Comparison of ENCODE assay signal across 23 cellular contexts in genomic region chr17:66934040-66934439, GRCh38. TPM values are rescaled to one million over a fixed set of nuclear protein-coding genes. Genes with fewer than 3 reads are reported as not detected.
DNase-seq lines count a peak whose midpoint lies in the region; ATAC-seq, FAIRE-seq and TF ChIP-seq lines count a peak whose summit lies in the region.
"Had no signal": no experiment of that assay in that cellular context is flagged by ENCODE, and none has a peak within 500 bp of the region (broad histone marks: within the 10 kb centered on the region; RNA-seq: fewer than 3 reads in every experiment).

No MANE protein-coding gene starts in this region.

- H3K9me3 Mint-ChIP-seq in chondrocyte (ENCODE audit: low read depth): peaks cover 30% of the 10 kb centered on the region

- peaks cover 2% of the 10 kb centered on the region for H3K27me3 Mint-ChIP-seq in chondrocyte (ENCODE audit: low read depth)

- H3K4me1 ChIP-seq in sigmoid colon (no peaks in the 10 kb centered on the region), BE2C (peaks cover 21% of the 10 kb centered on the region), lower lobe of right lung (no peaks in the 10 kb centered on the region)
- H3K4me1 ChIP-seq: A549 had no signal

- peak; percentile 15 for DNase-seq in chondrocyte (ENCODE audit: low spot score)
- peak; percentile 10 for DNase-seq in sigmoid colon
- DNase-seq in BE2C: no peak
- DNase-seq in lower lobe of right lung: no peak
- no peak for DNase-seq in D721Med (ENCODE audit: insufficient read length, low spot score)
- DNase-seq: 8988T; ACHN; AML-193; C1 segment of cervical spinal cord; Calu3; CD4-positive, alpha-beta memory T cell; COR-L47; DMS153; DND-41; GM23248; H7; HCEC 1CT had no signal

- H3K36me3 Mint-ChIP-seq in chondrocyte (ENCODE audit: low read depth): peaks cover 8% of the 10 kb centered on the region
- H3K36me3 Mint-ChIP-seq: CD4-positive, alpha-beta memory T cell had no signal

- no peak for ATAC-seq in lower lobe of right lung
- ATAC-seq: A549 had no signal

- no peaks in the 10 kb centered on the region for H3K27me3 ChIP-seq in sigmoid colon
- H3K27me3 ChIP-seq in BE2C: no peaks in the 10 kb centered on the region
- no peaks in the 10 kb centered on the region for H3K27me3 ChIP-seq in lower lobe of right lung (ENCODE audit: low read depth)

- TF ChIP-seq EP300 in sigmoid colon (IDR thresholded peaks at IDR 0.05): no peak

- H3K27ac ChIP-seq in sigmoid colon (no peak overlapping the region), lower lobe of right lung (no peak overlapping the region)
- H3K27ac ChIP-seq: A549, GM23248 had no signal

- no peak for TF ChIP-seq CTCF in chondrocyte (IDR thresholded peaks at IDR 0.05)
- TF ChIP-seq CTCF in sigmoid colon (IDR thresholded peaks at IDR 0.05): no peak
- no peak for TF ChIP-seq CTCF in BE2C (IDR thresholded peaks at IDR 0.05; ENCODE audit: low read depth, low read length)
- TF ChIP-seq CTCF in lower lobe of right lung (IDR thresholded peaks at IDR 0.05): no peak
- no peak for TF ChIP-seq CTCF in D721Med (IDR thresholded peaks at IDR 0.05; ENCODE audit: insufficient read depth, missing control alignments)

- WGBS in sigmoid colon, 2 donors: 69 to 74% methylated on average over 2 of the region's 2 CpGs

- peaks cover 4% of the 10 kb centered on the region for H3K4me1 Mint-ChIP-seq in chondrocyte (ENCODE audit: low read depth)

- H3K4me3 Mint-ChIP-seq in chondrocyte (ENCODE audit: unreplicated experiment): no peak overlapping the region
- H3K4me3 Mint-ChIP-seq: CD4-positive, alpha-beta memory T cell had no signal

- FAIRE-seq in D721Med (lab: Jason Lieb, UNC): no peak
- FAIRE-seq: A549, G401.6, GM12892, GM19239, H1 had no signal

- no peaks in the 10 kb centered on the region for H3K36me3 ChIP-seq in sigmoid colon
- no peaks in the 10 kb centered on the region for H3K36me3 ChIP-seq in BE2C
- no peaks in the 10 kb centered on the region for H3K36me3 ChIP-seq in lower lobe of right lung

- intact Hi-C loops in sigmoid colon (cut with DNase I) (no loop called here), lower lobe of right lung (cut with DNase I) (no loop called here)

- no peak for TF ChIP-seq POLR2A in sigmoid colon (IDR thresholded peaks at IDR 0.05)

- H3K9me3 ChIP-seq in sigmoid colon (no peaks in the 10 kb centered on the region), BE2C (no peaks in the 10 kb centered on the region; the same call in 1 of the 2 replicates), lower lobe of right lung (no peaks in the 10 kb centered on the region)

- H3K27ac Mint-ChIP-seq in chondrocyte (ENCODE audit: unreplicated experiment): no peak overlapping the region
- H3K27ac Mint-ChIP-seq: CD4-positive, alpha-beta memory T cell had no signal

- no peak overlapping the region for H3K4me3 ChIP-seq in sigmoid colon
- no peak overlapping the region for H3K4me3 ChIP-seq in BE2C (ENCODE audit: low read depth, low read length)
- H3K4me3 ChIP-seq in lower lobe of right lung: no peak overlapping the region
- H3K4me3 ChIP-seq: A549, GM23248 had no signal

TF ChIP-seq in PFSK-1, 5 proteins besides CTCF, POLR2A, EP300 and RAD21:
- no peak for TF ChIP-seq POLR2AphosphoS5 (IDR thresholded peaks at IDR 0.05; ENCODE audit: low read depth, low read length)
- no peak for TF ChIP-seq REST (IDR thresholded peaks at IDR 0.05; ENCODE audit: insufficient read depth in 1 of 2, low read depth in 2 of 2, low read length in 2 of 2)
- TF ChIP-seq SIN3A (IDR thresholded peaks at IDR 0.05; ENCODE audit: borderline replicate concordance, insufficient read depth, low read length): no peak
- peak; percentile 40 for TF ChIP-seq FOXP2 (optimal IDR thresholded peaks at IDR 0.05; ENCODE audit: borderline replicate concordance, extremely low read depth, extremely low read length, insufficient read depth)
- no peak for TF ChIP-seq TAF1 (IDR thresholded peaks at IDR 0.05; ENCODE audit: borderline replicate concordance, insufficient read depth, low read length)
TF ChIP-seq in PFSK-1: peak in this region for 1.

RNA-seq across cellular contexts. Expression of gene CACNG4, which starts 30.5 kb away (rescaled TPM):
- polyA plus RNA-seq in PFSK-1 (2012; ENCODE audit: insufficient read length, low read depth): 1.2 TPM
- total RNA-seq in chondrocyte: 2.9 to 6.9 TPM (median 3.2 TPM) in 3 replicates
- under 1 TPM; 0.16 to 0.83 (median 0.38) TPM for total RNA-seq in sigmoid colon
- under 1 TPM in 2 of 3 donors, not detected in 1; under 0.01 to 0.23 TPM for polyA plus RNA-seq in sigmoid colon
- polyA plus RNA-seq in BE2C (2012; ENCODE audit: insufficient read depth, insufficient read length, low read depth): 16.0 TPM
- total RNA-seq in lower lobe of right lung: 5.1 TPM
- total RNA-seq: CD4-positive, alpha-beta memory T cell; GM23248 had no signal
- polyA plus RNA-seq: CD4-positive, alpha-beta memory T cell; GM23248 had no signal

Comparison
In these comparisons a context has a peak if more than half of its experiments do, and no peak if none do; other contexts are left out.
1. DNase-seq: peak in chondrocyte (single experiment) and sigmoid colon (single experiment); none in BE2C (single experiment), lower lobe of right lung (single experiment) and D721Med (single experiment).